19 cellular contexts compared by ENCODE assay signal in the genomic region with DNA sequence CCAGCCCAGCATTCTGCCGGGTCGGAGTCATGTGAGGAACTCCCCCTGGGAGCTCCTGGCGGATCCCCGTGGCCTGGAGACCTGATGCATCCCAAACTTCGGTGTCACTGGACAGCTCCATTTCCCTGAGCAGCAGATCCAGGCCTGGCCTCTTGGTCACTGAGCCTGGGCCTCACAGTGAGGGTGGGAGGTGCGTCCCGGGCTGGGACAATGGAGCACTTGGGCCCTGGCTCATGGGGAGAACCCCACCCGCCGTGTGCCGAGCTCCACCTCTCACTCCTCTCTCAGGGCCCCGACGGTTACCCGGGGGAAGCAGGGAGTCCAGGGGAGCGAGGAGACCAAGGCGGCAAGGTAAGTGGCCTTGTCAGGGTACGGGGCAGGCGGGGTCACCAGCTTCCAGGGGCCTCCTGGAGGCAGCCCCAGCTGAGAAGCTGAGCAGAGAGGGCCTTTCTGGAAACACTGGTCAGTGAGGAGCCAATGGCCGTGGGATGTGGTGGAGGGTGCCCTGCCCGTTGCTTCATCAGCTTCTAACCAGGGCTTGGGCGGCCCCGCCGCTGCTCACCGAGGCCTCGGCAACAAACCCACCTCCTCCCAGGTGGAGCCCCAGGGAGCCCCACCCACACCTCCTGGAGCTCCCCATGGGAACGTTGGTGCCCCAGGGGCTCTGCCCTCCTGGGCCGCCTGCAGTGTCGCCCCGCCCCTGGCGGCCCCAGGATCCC. TPM values are rescaled to one million over a fixed set of nuclear protein-coding genes. Genes with fewer than 3 reads are reported as not detected.
DNase-seq lines count a peak whose midpoint lies in the region; ATAC-seq and TF ChIP-seq lines count a peak whose summit lies in the region.
"Had no signal": no experiment of that assay in that cellular context is flagged by ENCODE, and none has a peak within 500 bp of the region (broad histone marks: within the 10 kb centered on the region; RNA-seq: fewer than 3 reads in every experiment).

No MANE protein-coding gene starts in this region.

- no peak for TF ChIP-seq CTCF in ascending aorta (IDR thresholded peaks at IDR 0.05)
- TF ChIP-seq CTCF in upper lobe of right lung (IDR thresholded peaks at IDR 0.05) = no peak

- H3K27me3 ChIP-seq in ascending aorta (no peaks in the 10 kb centered on the region), upper lobe of right lung (no peaks in the 10 kb centered on the region)
- H3K27me3 ChIP-seq: esophagus squamous epithelium had no signal

- no peak for ATAC-seq in activated naive CD8-positive, alpha-beta T cell treated with anti-CD3 and anti-CD28 coated beads, Interleukin-2, amount 10 ng/mL, durations not matched to agents 7 days and 5 days (ENCODE audit: low read depth)
- no peak for ATAC-seq in activated naive CD8-positive, alpha-beta T cell treated with anti-CD3 and anti-CD28 coated beads, Interleukin-2, amount 50 U/mL, for 24 hours
- ATAC-seq in left colon = no peak
- no peak for ATAC-seq in upper lobe of right lung
- no peak for ATAC-seq in GM21825 (IDR thresholded peaks at IDR 0.05; ENCODE audit: unreplicated experiment)
- ATAC-seq: stimulated activated naive CD8-positive, alpha-beta T cell treated with anti-CD3 and anti-CD28 coated beads, Interleukin-15, amount 100 ng/mL, for 72 hours had no signal

- peaks cover 100% of the 10 kb centered on the region in 2 donors for H3K36me3 ChIP-seq in ascending aorta
- H3K36me3 ChIP-seq in upper lobe of right lung = peaks cover 53% of the 10 kb centered on the region

- no peaks in the 10 kb centered on the region for H3K27me3 Mint-ChIP-seq in activated naive CD8-positive, alpha-beta T cell treated with anti-CD3 and anti-CD28 coated beads, Interleukin-2, amount 10 ng/mL, durations not matched to agents 7 days and 5 days
- no peaks in the 10 kb centered on the region for H3K27me3 Mint-ChIP-seq in activated naive CD8-positive, alpha-beta T cell treated with anti-CD3 and anti-CD28 coated beads, Interleukin-2, amount 50 U/mL, for 24 hours
- H3K27me3 Mint-ChIP-seq: stimulated activated naive CD8-positive, alpha-beta T cell treated with anti-CD3 and anti-CD28 coated beads, Interleukin-15, amount 100 ng/mL, for 72 hours had no signal

- H3K9me3 Mint-ChIP-seq in activated naive CD8-positive, alpha-beta T cell treated with anti-CD3 and anti-CD28 coated beads, Interleukin-2, amount 10 ng/mL, durations not matched to agents 7 days and 5 days = no peaks in the 10 kb centered on the region
- H3K9me3 Mint-ChIP-seq in activated naive CD8-positive, alpha-beta T cell treated with anti-CD3 and anti-CD28 coated beads, Interleukin-2, amount 50 U/mL, for 24 hours = no peaks in the 10 kb centered on the region
- H3K9me3 Mint-ChIP-seq: neural crest cell; stimulated activated naive CD8-positive, alpha-beta T cell treated with anti-CD3 and anti-CD28 coated beads, Interleukin-15, amount 100 ng/mL, for 72 hours had no signal

- H3K27ac Mint-ChIP-seq in activated naive CD8-positive, alpha-beta T cell treated with anti-CD3 and anti-CD28 coated beads, Interleukin-2, amount 10 ng/mL, durations not matched to agents 7 days and 5 days = no peak overlapping the region
- no peak overlapping the region for H3K27ac Mint-ChIP-seq in activated naive CD8-positive, alpha-beta T cell treated with anti-CD3 and anti-CD28 coated beads, Interleukin-2, amount 50 U/mL, for 24 hours

- H3K4me1 Mint-ChIP-seq in activated naive CD8-positive, alpha-beta T cell treated with anti-CD3 and anti-CD28 coated beads, Interleukin-2, amount 10 ng/mL, durations not matched to agents 7 days and 5 days = no peaks in the 10 kb centered on the region
- no peaks in the 10 kb centered on the region for H3K4me1 Mint-ChIP-seq in activated naive CD8-positive, alpha-beta T cell treated with anti-CD3 and anti-CD28 coated beads, Interleukin-2, amount 50 U/mL, for 24 hours
- H3K4me1 Mint-ChIP-seq: neural crest cell; stimulated activated naive CD8-positive, alpha-beta T cell treated with anti-CD3 and anti-CD28 coated beads, Interleukin-15, amount 100 ng/mL, for 72 hours had no signal

- H3K9me3 ChIP-seq in ascending aorta (no peaks in the 10 kb centered on the region), upper lobe of right lung (peaks cover 5% of the 10 kb centered on the region)
- H3K9me3 ChIP-seq: esophagus squamous epithelium had no signal

- no peaks in the 10 kb centered on the region for H3K36me3 Mint-ChIP-seq in activated naive CD8-positive, alpha-beta T cell treated with anti-CD3 and anti-CD28 coated beads, Interleukin-2, amount 10 ng/mL, durations not matched to agents 7 days and 5 days
- peaks cover 8% of the 10 kb centered on the region for H3K36me3 Mint-ChIP-seq in activated naive CD8-positive, alpha-beta T cell treated with anti-CD3 and anti-CD28 coated beads, Interleukin-2, amount 50 U/mL, for 24 hours (ENCODE audit: low read depth)

- H3K4me1 ChIP-seq in ascending aorta (no peaks in the 10 kb centered on the region), upper lobe of right lung (no peaks in the 10 kb centered on the region)
- H3K4me1 ChIP-seq: esophagus squamous epithelium had no signal

- H3K27ac ChIP-seq in ascending aorta = peak overlapping the region in 1 of 2 donors; percentile 2
- no peak overlapping the region for H3K27ac ChIP-seq in upper lobe of right lung
- H3K27ac ChIP-seq: SK-N-MC had no signal

- H3K4me3 Mint-ChIP-seq in activated naive CD8-positive, alpha-beta T cell treated with anti-CD3 and anti-CD28 coated beads, Interleukin-2, amount 10 ng/mL, durations not matched to agents 7 days and 5 days = no peak overlapping the region
- H3K4me3 Mint-ChIP-seq in activated naive CD8-positive, alpha-beta T cell treated with anti-CD3 and anti-CD28 coated beads, Interleukin-2, amount 50 U/mL, for 24 hours = no peak overlapping the region
- H3K4me3 Mint-ChIP-seq: neural crest cell; stimulated activated naive CD8-positive, alpha-beta T cell treated with anti-CD3 and anti-CD28 coated beads, Interleukin-15, amount 100 ng/mL, for 72 hours had no signal

- H3K4me3 ChIP-seq in ascending aorta = no peak overlapping the region
- H3K4me3 ChIP-seq in upper lobe of right lung = no peak overlapping the region
- H3K4me3 ChIP-seq: esophagus squamous epithelium, lung, SK-N-MC had no signal

- peak; percentile 22 for DNase-seq in activated naive CD8-positive, alpha-beta T cell treated with anti-CD3 and anti-CD28 coated beads, Interleukin-2, amount 10 ng/mL, durations not matched to agents 7 days and 5 days
- no peak for DNase-seq in activated naive CD8-positive, alpha-beta T cell treated with anti-CD3 and anti-CD28 coated beads, Interleukin-2, amount 50 U/mL, for 24 hours
- peak; percentile 5 to 62 for DNase-seq in ascending aorta (ENCODE audit: low spot score in 2 of 2)
- peak; percentile 1 to 18 for DNase-seq in left colon
- peak; percentile 60 for DNase-seq in upper lobe of right lung
- no peak for DNase-seq in occipital lobe (lab: John Stamatoyannopoulos, UW)
- DNase-seq in NCI-H1417 treated with DMSO at 0.1 percent for 48 hours (lab: John Stamatoyannopoulos, UW) = no peak
- DNase-seq: AML-193, amniotic stem cell, DMS79, esophagus squamous epithelium, NCI-H1105 treated with DMSO at 0.1 percent for 48 hours, NCI-H446, small intestine had no signal

- POLR2A ChIA-PET in activated naive CD8-positive, alpha-beta T cell treated with anti-CD3 and anti-CD28 coated beads, Interleukin-2, amount 10 ng/mL, durations not matched to agents 7 days and 5 days (lab: Charles Lee) = no interaction called here

- intact Hi-C loops in ascending aorta (cut with DNase I) = no loop called here
- intact Hi-C loops in left colon (cut with DNase I, micrococcal nuclease) = no loop called here
- intact Hi-C loops in upper lobe of right lung (cut with DNase I) = no loop called here

RNA-seq across cellular contexts. Expression of a gene that starts 19.8 kb away (rescaled TPM):
- total RNA-seq in activated naive CD8-positive, alpha-beta T cell treated with anti-CD3 and anti-CD28 coated beads, Interleukin-2, amount 10 ng/mL, durations not matched to agents 7 days and 5 days = 10 to 100 TPM; 23.8 to 23.9 TPM
- 1,704 TPM for total RNA-seq in ascending aorta
- total RNA-seq in left colon = 100 to 1,000 TPM in 1 of 2 donors, 10 to 100 TPM in 1; 65.5 to 193 TPM
- total RNA-seq in upper lobe of right lung = 269 TPM
- 37.1 TPM for total RNA-seq in occipital lobe

RNA-seq across cellular contexts. Expression of a gene that starts 37.6 kb away (rescaled TPM):
- 1 to 10 TPM in 1 of 2 experiments, under 1 TPM in 1; 0.65 to 1.3 TPM for total RNA-seq in activated naive CD8-positive, alpha-beta T cell treated with anti-CD3 and anti-CD28 coated beads, Interleukin-2, amount 10 ng/mL, durations not matched to agents 7 days and 5 days
- 0.85 TPM for total RNA-seq in ascending aorta
- under 1 TPM; 0.22 to 0.52 TPM for total RNA-seq in left colon
- total RNA-seq in upper lobe of right lung = 0.46 TPM
- total RNA-seq in occipital lobe = not detected
- total RNA-seq: esophagus squamous epithelium had no signal

Comparison
In these comparisons a context has a peak if more than half of its experiments do, and no peak if none do; other contexts are left out.
1. DNase-seq: peak in activated naive CD8-positive, alpha-beta T cell treated with anti-CD3 and anti-CD28 coated beads, Interleukin-2, amount 10 ng/mL, durations not matched to agents 7 days and 5 days (single experiment), ascending aorta (2 of 2), left colon (2 of 2) and upper lobe of right lung (single experiment); none in activated naive CD8-positive, alpha-beta T cell treated with anti-CD3 and anti-CD28 coated beads, Interleukin-2, amount 50 U/mL, for 24 hours (single experiment), occipital lobe (single experiment) and NCI-H1417 treated with DMSO at 0.1 percent for 48 hours (single experiment).